ENCODE assay signal across 37 cellular contexts in the genomic region with DNA sequence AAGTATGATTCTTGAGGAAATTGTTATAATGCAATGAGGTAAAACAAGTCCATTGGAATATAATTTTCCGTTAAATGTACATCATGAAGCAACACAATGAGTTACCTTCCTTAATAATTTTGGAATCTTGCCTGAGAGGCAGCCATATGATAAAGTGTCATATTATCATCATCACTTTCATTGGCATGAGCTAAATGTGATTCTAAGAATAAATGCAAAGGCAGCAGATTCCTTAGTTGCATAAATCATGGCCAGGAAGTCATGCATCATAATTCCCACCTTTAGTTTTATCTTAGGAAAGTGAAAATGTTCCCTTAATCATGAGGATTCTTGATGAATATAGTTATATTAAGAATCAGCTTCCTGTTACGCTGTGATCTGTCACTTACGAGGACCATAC. TPM values are rescaled to one million over a fixed set of nuclear protein-coding genes. Genes with fewer than 3 reads are reported as not detected.
"Had no signal": no experiment of that assay in that cellular context is flagged by ENCODE, and none has a peak within 500 bp of the region (broad histone marks: within the 10 kb centered on the region; RNA-seq: fewer than 3 reads in every experiment).

No MANE protein-coding gene starts in this region.

- H3K9me3 Mint-ChIP-seq: activated CD4-positive, alpha-beta memory T cell treated with anti-CD3 and anti-CD28 coated beads for 36 hours; activated CD4-positive, alpha-beta T cell treated with anti-CD3 and anti-CD28 coated beads, Interleukin-2, amount 10 ng/mL, durations not matched to agents 24 days and 14 days; activated naive CD8-positive, alpha-beta T cell treated with anti-CD3 and anti-CD28 coated beads, Interleukin-2, amount 50 U/mL, for 24 hours had no signal

- H3K27ac ChIP-seq: adrenal gland, body of pancreas, cardiac muscle cell, colonic mucosa, dorsolateral prefrontal cortex, esophagus muscularis mucosa, foreskin keratinocyte, gastrocnemius medialis, heart left ventricle had no signal

- H3K4me1 ChIP-seq: adrenal gland, body of pancreas, colonic mucosa, esophagus muscularis mucosa, gastrocnemius medialis, heart left ventricle had no signal

- H3K4me3 ChIP-seq: adrenal gland, body of pancreas, cardiac muscle cell, colonic mucosa, dorsolateral prefrontal cortex, esophagus muscularis mucosa, gastrocnemius medialis, heart left ventricle had no signal

- H3K27me3 ChIP-seq: adrenal gland, body of pancreas, cardiac muscle cell, colonic mucosa, foreskin keratinocyte, gastrocnemius medialis had no signal

- H3K36me3 Mint-ChIP-seq: activated CD4-positive, alpha-beta memory T cell treated with anti-CD3 and anti-CD28 coated beads for 36 hours; activated CD8-positive, alpha-beta memory T cell treated with anti-CD3 and anti-CD28 coated beads, Interleukin-2, amount 10 ng/mL, durations not matched to agents 7 days and 5 days; activated naive CD4-positive, alpha-beta T cell treated with anti-CD3 and anti-CD28 coated beads, Interleukin-2, amount 50 U/mL, for 24 hours; activated naive CD8-positive, alpha-beta T cell treated with anti-CD3 and anti-CD28 coated beads for 36 hours had no signal

- H3K4me1 Mint-ChIP-seq: activated CD4-positive, alpha-beta T cell treated with anti-CD3 and anti-CD28 coated beads for 36 hours; activated CD4-positive, alpha-beta T cell treated with anti-CD3 and anti-CD28 coated beads, Interleukin-2, amount 10 ng/mL, durations not matched to agents 24 days and 14 days; activated CD8-positive, alpha-beta memory T cell treated with anti-CD3 and anti-CD28 coated beads, Interleukin-2, amount 10 ng/mL, durations not matched to agents 7 days and 5 days; activated naive CD4-positive, alpha-beta T cell treated with anti-CD3 and anti-CD28 coated beads, Interleukin-2, amount 50 U/mL, for 24 hours; activated naive CD8-positive, alpha-beta T cell treated with anti-CD3 and anti-CD28 coated beads for 36 hours; activated naive CD8-positive, alpha-beta T cell treated with anti-CD3 and anti-CD28 coated beads, Interleukin-2, amount 50 U/mL, for 24 hours had no signal

- H3K36me3 ChIP-seq: adrenal gland, cardiac muscle cell, colonic mucosa, esophagus muscularis mucosa, gastrocnemius medialis, heart left ventricle had no signal

- H3K9me3 ChIP-seq: body of pancreas, colonic mucosa, esophagus muscularis mucosa, gastrocnemius medialis had no signal

- H3K4me3 Mint-ChIP-seq: activated CD4-positive, alpha-beta memory T cell treated with anti-CD3 and anti-CD28 coated beads for 36 hours; activated CD4-positive, alpha-beta T cell treated with anti-CD3 and anti-CD28 coated beads for 36 hours; activated CD4-positive, alpha-beta T cell treated with anti-CD3 and anti-CD28 coated beads, Interleukin-2, amount 10 ng/mL, durations not matched to agents 24 days and 14 days; activated CD8-positive, alpha-beta memory T cell treated with anti-CD3 and anti-CD28 coated beads, Interleukin-2, amount 10 ng/mL, durations not matched to agents 7 days and 5 days; activated CD8-positive, alpha-beta T cell treated with anti-CD3 and anti-CD28 coated beads, Interleukin-2, amount 10 ng/mL, durations not matched to agents 7 days and 5 days; activated naive CD4-positive, alpha-beta T cell treated with anti-CD3 and anti-CD28 coated beads for 36 hours; activated naive CD4-positive, alpha-beta T cell treated with anti-CD3 and anti-CD28 coated beads, Interleukin-2, amount 50 U/mL, for 24 hours; activated naive CD8-positive, alpha-beta T cell treated with anti-CD3 and anti-CD28 coated beads for 36 hours; activated naive CD8-positive, alpha-beta T cell treated with anti-CD3 and anti-CD28 coated beads, Interleukin-2, amount 50 U/mL, for 24 hours; activated T-helper 1 cell treated with anti-CD3 and anti-CD28 coated beads, Interleukin-12 subunit alpha, Interleukin-12 subunit beta, Interleukin-2, Interleukin-4 antibody, amounts not matched to agents 30 ng/mL and 10 ng/mL and 1 ng/mL, durations not matched to agents 14 hours and 24 hours and 36 hours; endodermal cell had no signal

- DNase-seq: activated CD4-positive, alpha-beta memory T cell treated with anti-CD3 and anti-CD28 coated beads for 36 hours; activated CD4-positive, alpha-beta T cell treated with anti-CD3 and anti-CD28 coated beads for 36 hours; activated CD4-positive, alpha-beta T cell treated with anti-CD3 and anti-CD28 coated beads, Interleukin-2, amount 10 ng/mL, durations not matched to agents 24 days and 14 days; activated CD4-positive, CD25-positive, alpha-beta regulatory T cell; activated CD4-positive, CD25-positive, alpha-beta regulatory T cell treated with anti-CD3 and anti-CD28 coated beads, Interleukin-2, amount 50 U/mL, for 72 hours; activated CD8-positive, alpha-beta memory T cell treated with anti-CD3 and anti-CD28 coated beads, Interleukin-2, amount 10 ng/mL, durations not matched to agents 7 days and 5 days; activated CD8-positive, alpha-beta memory T cell treated with anti-CD3 and anti-CD28 coated beads, Interleukin-2, amount 50 U/mL, for 4 hours; activated CD8-positive, alpha-beta T cell treated with anti-CD3 and anti-CD28 coated beads, Interleukin-2, amount 10 ng/mL, durations not matched to agents 7 days and 5 days; activated effector memory CD4-positive, alpha-beta T cell treated with anti-CD3 and anti-CD28 coated beads, Interleukin-2, amount 50 U/mL, for 16 hours; activated naive CD4-positive, alpha-beta T cell treated with anti-CD3 and anti-CD28 coated beads for 36 hours; activated naive CD8-positive, alpha-beta T cell treated with anti-CD3 and anti-CD28 coated beads for 36 hours; activated naive CD8-positive, alpha-beta T cell treated with anti-CD3 and anti-CD28 coated beads, Interleukin-2, amount 50 U/mL, for 24 hours; activated T-cell treated with anti-CD3 and anti-CD28 coated beads, Interleukin-2, amount 50 U/mL, for 1 hour; activated T-cell treated with anti-CD3 and anti-CD28 coated beads, Interleukin-2, amount 50 U/mL, for 48 hours; adrenal gland; amygdala; aorta; body of pancreas; central memory CD4-positive, alpha-beta T cell; cerebellar nuclear complex; colonic mucosa; dorsolateral prefrontal cortex; effector memory CD4-positive, alpha-beta T cell; endodermal cell; erythroblast; foreskin keratinocyte; gastrocnemius medialis; glutamatergic neuron; heart left ventricle; T-helper 2 cell had no signal

- H3K27ac Mint-ChIP-seq: activated CD4-positive, alpha-beta memory T cell treated with anti-CD3 and anti-CD28 coated beads for 36 hours; activated CD4-positive, alpha-beta T cell treated with anti-CD3 and anti-CD28 coated beads for 36 hours; activated CD4-positive, alpha-beta T cell treated with anti-CD3 and anti-CD28 coated beads, Interleukin-2, amount 10 ng/mL, durations not matched to agents 24 days and 14 days; activated CD8-positive, alpha-beta memory T cell treated with anti-CD3 and anti-CD28 coated beads, Interleukin-2, amount 10 ng/mL, durations not matched to agents 7 days and 5 days; activated CD8-positive, alpha-beta T cell treated with anti-CD3 and anti-CD28 coated beads, Interleukin-2, amount 10 ng/mL, durations not matched to agents 7 days and 5 days; activated naive CD4-positive, alpha-beta T cell treated with anti-CD3 and anti-CD28 coated beads for 36 hours; activated naive CD4-positive, alpha-beta T cell treated with anti-CD3 and anti-CD28 coated beads, Interleukin-2, amount 50 U/mL, for 24 hours; activated naive CD8-positive, alpha-beta T cell treated with anti-CD3 and anti-CD28 coated beads for 36 hours; activated naive CD8-positive, alpha-beta T cell treated with anti-CD3 and anti-CD28 coated beads, Interleukin-2, amount 50 U/mL, for 24 hours; activated T-helper 1 cell treated with anti-CD3 and anti-CD28 coated beads, Interleukin-12 subunit alpha, Interleukin-12 subunit beta, Interleukin-2, Interleukin-4 antibody, amounts not matched to agents 30 ng/mL and 10 ng/mL and 1 ng/mL, durations not matched to agents 14 hours and 24 hours and 36 hours; activated T-helper 2 cell treated with anti-CD3 and anti-CD28 coated beads, Interferon-gamma antibody, Interleukin-2, Interleukin-4, amounts not matched to agents 10 μg/mL and 5 μg/mL and 100 μg/mL, durations not matched to agents 14 hours and 24 hours and 36 hours; endodermal cell had no signal

- ATAC-seq: activated CD4-positive, alpha-beta T cell treated with anti-CD3 and anti-CD28 coated beads for 36 hours; activated CD8-positive, alpha-beta memory T cell treated with anti-CD3 and anti-CD28 coated beads, Interleukin-2, amount 10 ng/mL, durations not matched to agents 7 days and 5 days; activated CD8-positive, alpha-beta T cell treated with anti-CD3 and anti-CD28 coated beads, Interleukin-2, amount 10 ng/mL, durations not matched to agents 7 days and 5 days; activated naive CD8-positive, alpha-beta T cell treated with anti-CD3 and anti-CD28 coated beads, Interleukin-2, amount 50 U/mL, for 24 hours; body of pancreas; foreskin keratinocyte; gastrocnemius medialis; heart left ventricle had no signal

RNA-seq across cellular contexts. Expression of gene MMP1, which starts 14.2 kb away (rescaled TPM):
- total RNA-seq: activated CD4-positive, alpha-beta memory T cell treated with anti-CD3 and anti-CD28 coated beads for 36 hours; activated CD4-positive, alpha-beta T cell treated with anti-CD3 and anti-CD28 coated beads for 36 hours; activated CD4-positive, alpha-beta T cell treated with anti-CD3 and anti-CD28 coated beads, Interleukin-2, amount 10 ng/mL, durations not matched to agents 24 days and 14 days; activated CD8-positive, alpha-beta memory T cell treated with anti-CD3 and anti-CD28 coated beads for 36 hours; activated CD8-positive, alpha-beta memory T cell treated with anti-CD3 and anti-CD28 coated beads, Interleukin-2, amount 10 ng/mL, durations not matched to agents 7 days and 5 days; activated CD8-positive, alpha-beta T cell treated with anti-CD3 and anti-CD28 coated beads, Interleukin-2, amount 10 ng/mL, durations not matched to agents 7 days and 5 days; activated naive CD4-positive, alpha-beta T cell treated with anti-CD3 and anti-CD28 coated beads for 36 hours; activated naive CD8-positive, alpha-beta T cell treated with anti-CD3 and anti-CD28 coated beads for 36 hours; activated T-helper 1 cell treated with anti-CD3 and anti-CD28 coated beads, Interleukin-12 subunit alpha, Interleukin-12 subunit beta, Interleukin-2, Interleukin-4 antibody, amounts not matched to agents 30 ng/mL and 10 ng/mL and 1 ng/mL, durations not matched to agents 14 hours and 24 hours and 36 hours; activated T-helper 2 cell treated with anti-CD3 and anti-CD28 coated beads, Interferon-gamma antibody, Interleukin-2, Interleukin-4, amounts not matched to agents 10 μg/mL and 5 μg/mL and 100 μg/mL, durations not matched to agents 14 hours and 24 hours and 36 hours; adrenal gland; cardiac muscle cell; dorsolateral prefrontal cortex; endodermal cell; gastrocnemius medialis; T-helper 1 cell treated with Interleukin-12 subunit alpha and Interleukin-12 subunit beta and Interleukin-4 antibody, amounts not matched to agents 30 ng/mL and 1 ng/mL, for 36 hours had no signal

RNA-seq across cellular contexts. Expression of gene MMP3, which starts 31.2 kb away (rescaled TPM):
- total RNA-seq: activated CD4-positive, alpha-beta memory T cell treated with anti-CD3 and anti-CD28 coated beads for 36 hours; activated CD4-positive, alpha-beta T cell treated with anti-CD3 and anti-CD28 coated beads for 36 hours; activated CD4-positive, alpha-beta T cell treated with anti-CD3 and anti-CD28 coated beads, Interleukin-2, amount 10 ng/mL, durations not matched to agents 24 days and 14 days; activated CD8-positive, alpha-beta memory T cell treated with anti-CD3 and anti-CD28 coated beads for 36 hours; activated CD8-positive, alpha-beta memory T cell treated with anti-CD3 and anti-CD28 coated beads, Interleukin-2, amount 10 ng/mL, durations not matched to agents 7 days and 5 days; activated CD8-positive, alpha-beta T cell treated with anti-CD3 and anti-CD28 coated beads, Interleukin-2, amount 10 ng/mL, durations not matched to agents 7 days and 5 days; activated naive CD4-positive, alpha-beta T cell treated with anti-CD3 and anti-CD28 coated beads for 36 hours; activated naive CD8-positive, alpha-beta T cell treated with anti-CD3 and anti-CD28 coated beads for 36 hours; activated T-helper 1 cell treated with anti-CD3 and anti-CD28 coated beads, Interleukin-12 subunit alpha, Interleukin-12 subunit beta, Interleukin-2, Interleukin-4 antibody, amounts not matched to agents 30 ng/mL and 10 ng/mL and 1 ng/mL, durations not matched to agents 14 hours and 24 hours and 36 hours; activated T-helper 2 cell treated with anti-CD3 and anti-CD28 coated beads, Interferon-gamma antibody, Interleukin-2, Interleukin-4, amounts not matched to agents 10 μg/mL and 5 μg/mL and 100 μg/mL, durations not matched to agents 14 hours and 24 hours and 36 hours; cardiac muscle cell; endodermal cell; heart left ventricle; T-helper 1 cell treated with Interleukin-12 subunit alpha and Interleukin-12 subunit beta and Interleukin-4 antibody, amounts not matched to agents 30 ng/mL and 1 ng/mL, for 36 hours had no signal
- polyA plus RNA-seq: adrenal gland, aorta, cardiac muscle cell, heart left ventricle had no signal

RNA-seq across cellular contexts. Expression of gene MMP10, which starts 31.8 kb away (rescaled TPM):
- total RNA-seq: activated CD4-positive, alpha-beta memory T cell treated with anti-CD3 and anti-CD28 coated beads for 36 hours; activated CD4-positive, alpha-beta T cell treated with anti-CD3 and anti-CD28 coated beads for 36 hours; activated CD4-positive, alpha-beta T cell treated with anti-CD3 and anti-CD28 coated beads, Interleukin-2, amount 10 ng/mL, durations not matched to agents 24 days and 14 days; activated CD8-positive, alpha-beta memory T cell treated with anti-CD3 and anti-CD28 coated beads for 36 hours; activated CD8-positive, alpha-beta T cell treated with anti-CD3 and anti-CD28 coated beads, Interleukin-2, amount 10 ng/mL, durations not matched to agents 7 days and 5 days; activated naive CD4-positive, alpha-beta T cell treated with anti-CD3 and anti-CD28 coated beads for 36 hours; activated naive CD8-positive, alpha-beta T cell treated with anti-CD3 and anti-CD28 coated beads for 36 hours; activated T-helper 1 cell treated with anti-CD3 and anti-CD28 coated beads, Interleukin-12 subunit alpha, Interleukin-12 subunit beta, Interleukin-2, Interleukin-4 antibody, amounts not matched to agents 30 ng/mL and 10 ng/mL and 1 ng/mL, durations not matched to agents 14 hours and 24 hours and 36 hours; activated T-helper 2 cell treated with anti-CD3 and anti-CD28 coated beads, Interferon-gamma antibody, Interleukin-2, Interleukin-4, amounts not matched to agents 10 μg/mL and 5 μg/mL and 100 μg/mL, durations not matched to agents 14 hours and 24 hours and 36 hours; adrenal gland; aorta; body of pancreas; cardiac muscle cell; dorsolateral prefrontal cortex; endodermal cell; esophagus muscularis mucosa; gastrocnemius medialis; heart left ventricle; T-helper 1 cell treated with Interleukin-12 subunit alpha and Interleukin-12 subunit beta and Interleukin-4 antibody, amounts not matched to agents 30 ng/mL and 1 ng/mL, for 36 hours had no signal
- polyA plus RNA-seq: adrenal gland, cardiac muscle cell, heart left ventricle had no signal
